Comparison of ENCODE assay signal across 16 cellular contexts in genomic region chr2:217866457-217866856, GRCh38.
A peak's percentile ranks its signal among the peaks of the same experiment; 100 is the strongest.
DNase-seq lines count a peak whose midpoint lies in the region; ATAC-seq and TF ChIP-seq lines count a peak whose summit lies in the region.
"Had no signal": no experiment of that assay in that cellular context is flagged by ENCODE, and none has a peak within 500 bp of the region (broad histone marks: within the 10 kb centered on the region; RNA-seq: fewer than 3 reads in every experiment).

No MANE protein-coding gene starts in this region.

- H3K9ac ChIP-seq in BLaER1 treated with 17β-estradiol and CSF1 and Interleukin-3, amounts not matched to agents 10 nM and 100 nM = 0 out of 22 replicates have a peak overlapping the region, but pooled peaks of 1 of the 11 experiments have one; percentile 4
- peak overlapping the region; percentile 24 for H3K9ac ChIP-seq in Loucy (ENCODE audit: low read depth, low read length, poor library complexity, severe bottlenecking)

- H4K20me1 ChIP-seq in BLaER1 treated with 17β-estradiol and CSF1 and Interleukin-3, amounts not matched to agents 10 nM and 100 nM = peaks cover 0 to 97% (median 20%) of the 10 kb centered on the region in 11 experiments; a peak in 13 of 22 replicates
- H4K20me1 ChIP-seq in Loucy (ENCODE audit: insufficient read depth, low read length, poor library complexity, severe bottlenecking) = no peaks in the 10 kb centered on the region

- peaks cover 0 to 77% (median 37%) of the 10 kb centered on the region in 11 experiments; a peak in 11 of 22 replicates for H3K36me3 ChIP-seq in BLaER1 treated with 17β-estradiol and CSF1 and Interleukin-3, amounts not matched to agents 10 nM and 100 nM
- no peaks in the 10 kb centered on the region for H3K36me3 ChIP-seq in Loucy (ENCODE audit: insufficient read depth, low read length)
- H3K36me3 ChIP-seq in sigmoid colon = peaks cover 57 to 98% (median 90%) of the 10 kb centered on the region in 4 donors
- no peaks in the 10 kb centered on the region for H3K36me3 ChIP-seq in uterus
- H3K36me3 ChIP-seq: HAP-1 had no signal

- intact Hi-C loops in sigmoid colon (cut with DNase I) (no loop called here), uterus (cut with DNase I; ENCODE audit: low total_unique reads) (no loop called here)

- no peaks in the 10 kb centered on the region for H3K36me3 Mint-ChIP-seq in glutamatergic neuron (ENCODE audit: unreplicated experiment)
- H3K36me3 Mint-ChIP-seq: activated naive CD8-positive, alpha-beta T cell; CD8-positive, alpha-beta memory T cell had no signal

- H3K9me2 ChIP-seq in Loucy (replicated peaks; ENCODE audit: low read depth, low read length) = no peaks in the 10 kb centered on the region

- DNase-seq in glutamatergic neuron (peak; percentile 39), sigmoid colon (no peak), medulla oblongata (ENCODE audit: extremely low spot score) (no peak), uterus (no peak)
- DNase-seq: activated CD4-positive, alpha-beta T cell treated with anti-CD3 and anti-CD28 coated beads for 1 hour; CD8-positive, alpha-beta memory T cell; DMS53; effector memory CD8-positive, alpha-beta T cell; esophagus squamous epithelium; NCI-H2029 treated with DMSO at 0.1 percent for 48 hours; NCI-H510A had no signal

- TF ChIP-seq POLR2A in sigmoid colon (IDR thresholded peaks at IDR 0.05) (no peak), uterus (IDR thresholded peaks at IDR 0.05) (no peak)

- peaks cover 0 to 20% (median 0%) of the 10 kb centered on the region in 11 experiments; a peak in 2 of 22 replicates for H3K27me3 ChIP-seq in BLaER1 treated with 17β-estradiol and CSF1 and Interleukin-3, amounts not matched to agents 10 nM and 100 nM
- H3K27me3 ChIP-seq in Loucy (ENCODE audit: insufficient read depth, low read length, poor library complexity, severe bottlenecking) = no peaks in the 10 kb centered on the region
- no peaks in the 10 kb centered on the region for H3K27me3 ChIP-seq in sigmoid colon
- H3K27me3 ChIP-seq in uterus = no peaks in the 10 kb centered on the region
- H3K27me3 ChIP-seq: esophagus squamous epithelium had no signal

- no peak overlapping the region for H3K4me3 Mint-ChIP-seq in glutamatergic neuron (ENCODE audit: unreplicated experiment)
- H3K4me3 Mint-ChIP-seq: activated naive CD8-positive, alpha-beta T cell; CD8-positive, alpha-beta memory T cell; effector memory CD8-positive, alpha-beta T cell had no signal

- no peak for ATAC-seq in GM19455 (IDR thresholded peaks at IDR 0.05; ENCODE audit: unreplicated experiment)
- ATAC-seq: effector memory CD8-positive, alpha-beta T cell had no signal

- H3K27ac ChIP-seq in BLaER1 treated with 17β-estradiol and CSF1 and Interleukin-3, amounts not matched to agents 10 nM and 100 nM = no peak overlapping the region
- H3K27ac ChIP-seq in sigmoid colon (peak overlapping the region; percentile 14 to 98 (median 65)), uterus (no peak overlapping the region)

- no peak overlapping the region for H3K4me3 ChIP-seq in BLaER1 treated with 17β-estradiol and CSF1 and Interleukin-3, amounts not matched to agents 10 nM and 100 nM
- H3K4me3 ChIP-seq in Loucy (ENCODE audit: low read length, poor library complexity, severe bottlenecking) (no peak overlapping the region), sigmoid colon (no peak overlapping the region), uterus (no peak overlapping the region)
- H3K4me3 ChIP-seq: esophagus squamous epithelium, HAP-1 had no signal

- 86 to 88% methylated on average over 3 of the region's 3 CpGs for WGBS in sigmoid colon, 2 donors

- peaks cover 31 to 62% (median 50%) of the 10 kb centered on the region in 10 experiments for H3K4me1 ChIP-seq in BLaER1 treated with 17β-estradiol and CSF1 and Interleukin-3, amounts not matched to agents 10 nM and 100 nM
- H3K4me1 ChIP-seq in Loucy (ENCODE audit: insufficient read depth, low read length, poor library complexity, severe bottlenecking) (peaks cover 20% of the 10 kb centered on the region), sigmoid colon (peaks cover 0 to 98% (median 87%) of the 10 kb centered on the region in 4 donors), uterus (peaks cover 5 to 14% of the 10 kb centered on the region in 2 donors)
- H3K4me1 ChIP-seq: HAP-1 had no signal

- no peaks in the 10 kb centered on the region for H3K9me3 ChIP-seq in BLaER1 treated with 17β-estradiol and CSF1 and Interleukin-3, amounts not matched to agents 10 nM and 100 nM (replicated peaks in 1 of 11)
- H3K9me3 ChIP-seq in Loucy (ENCODE audit: insufficient read depth, low read depth, low read length) = no peaks in the 10 kb centered on the region
- H3K9me3 ChIP-seq in sigmoid colon = no peaks in the 10 kb centered on the region
- H3K9me3 ChIP-seq in uterus = no peaks in the 10 kb centered on the region
- H3K9me3 ChIP-seq: esophagus squamous epithelium, HAP-1 had no signal

- H3K9me3 Mint-ChIP-seq in glutamatergic neuron (ENCODE audit: unreplicated experiment) = peaks cover 7% of the 10 kb centered on the region
- H3K9me3 Mint-ChIP-seq: CD8-positive, alpha-beta memory T cell; effector memory CD8-positive, alpha-beta T cell had no signal

- H3F3A ChIP-seq in Loucy (ENCODE audit: low read depth) = no peaks in the 10 kb centered on the region

- no peaks in the 10 kb centered on the region for H3K79me2 ChIP-seq in Loucy (ENCODE audit: insufficient read depth, low read length)

- no peak overlapping the region for H3K27ac Mint-ChIP-seq in glutamatergic neuron (ENCODE audit: unreplicated experiment)
- H3K27ac Mint-ChIP-seq: activated naive CD8-positive, alpha-beta T cell; CD8-positive, alpha-beta memory T cell; effector memory CD8-positive, alpha-beta T cell had no signal

- H3K4me1 Mint-ChIP-seq in glutamatergic neuron (ENCODE audit: low read depth, unreplicated experiment) = no peaks in the 10 kb centered on the region
- H3K4me1 Mint-ChIP-seq: CD8-positive, alpha-beta memory T cell had no signal

- H3K27me3 Mint-ChIP-seq in glutamatergic neuron (ENCODE audit: unreplicated experiment) = peaks cover 2% of the 10 kb centered on the region
- H3K27me3 Mint-ChIP-seq: activated naive CD8-positive, alpha-beta T cell had no signal

- no peak for TF ChIP-seq CTCF in Loucy (conservative IDR thresholded peaks at IDR 0.05; ENCODE audit: low read length)
- no peak for TF ChIP-seq CTCF in glutamatergic neuron (IDR thresholded peaks at IDR 0.05; ENCODE audit: partially characterized antibody, unreplicated experiment)
- no peak for TF ChIP-seq CTCF in sigmoid colon (IDR thresholded peaks at IDR 0.05)
- TF ChIP-seq CTCF in uterus (IDR thresholded peaks at IDR 0.05) = no peak

- TF ChIP-seq EP300 in sigmoid colon (IDR thresholded peaks at IDR 0.05) = no peak

- peak overlapping the region; percentile 44 to 76 (median 66); a peak in 21 of 22 replicates for H3K4me2 ChIP-seq in BLaER1 treated with 17β-estradiol and CSF1 and Interleukin-3, amounts not matched to agents 10 nM and 100 nM
- H3K4me2 ChIP-seq in Loucy (ENCODE audit: low read depth, low read length, poor library complexity, severe bottlenecking) = no peak overlapping the region

- no peak overlapping the region for H2AFZ ChIP-seq in Loucy (ENCODE audit: low read length)

Comparison
In these comparisons a context has a peak if more than half of its experiments do, and no peak if none do; other contexts are left out.
1. H3K27ac ChIP-seq: peak in sigmoid colon (4 of 4); none in BLaER1 treated with 17β-estradiol and CSF1 and Interleukin-3, amounts not matched to agents 10 nM and 100 nM (0 of 11) and uterus (0 of 2).